ENCODE assay signal across 8 cellular contexts in genomic region chr1:28775121-28775942, GRCh38. TPM values are rescaled to one million over a fixed set of nuclear protein-coding genes. Genes with fewer than 3 reads are reported as not detected.
A peak's percentile ranks its signal among the peaks of the same experiment; 100 is the strongest.
DNase-seq lines count a peak whose midpoint lies in the region; ATAC-seq and TF ChIP-seq lines count a peak whose summit lies in the region.

No MANE protein-coding gene starts in this region.

- no peak overlapping the region for H3K18ac ChIP-seq in mesenchymal stem cell (ENCODE audit: low read depth in 1 of 2, low read length in 2 of 2)

- TF ChIP-seq CTCF in type B pancreatic cell (conservative IDR thresholded peaks at IDR 0.05) = no peak

- H4K91ac ChIP-seq in mesenchymal stem cell (ENCODE audit: low read length) = no peak overlapping the region

- H3K9ac ChIP-seq in mesenchymal stem cell (ENCODE audit: low read length) = peak overlapping the region; percentile 81

- no peak overlapping the region for H3K4me2 ChIP-seq in mesenchymal stem cell (ENCODE audit: low read length, poor library complexity, severe bottlenecking)

- H2BK5ac ChIP-seq in mesenchymal stem cell (ENCODE audit: low read depth, low read length, poor library complexity, severe bottlenecking) = no peak overlapping the region

- DNase-seq in CMK (ENCODE audit: low read depth) = peak; percentile 44
- peak; percentile 82 for DNase-seq in NCI-H2029 (lab: John Stamatoyannopoulos, UW)
- peak; percentile 31 to 49 for DNase-seq in activated CD8-positive, alpha-beta memory T cell treated with anti-CD3 and anti-CD28 coated beads for 1 hour (ENCODE audit: extremely low read depth in 1 of 2, low read depth in 1 of 2)
- DNase-seq in effector CD8-positive, alpha-beta T cell (lab: John Stamatoyannopoulos, UW) = peak; percentile 50
- no peak for DNase-seq in mesenchymal stem cell
- peak; percentile 28 for DNase-seq in stimulated activated CD8-positive, alpha-beta memory T cell treated with anti-CD3 and anti-CD28 coated beads, Interleukin-15, amount 100 ng/mL, for 24 hours (ENCODE audit: low read depth)
- no peak for DNase-seq in type B pancreatic cell (ENCODE audit: extremely low spot score, unreplicated experiment)

- H2AK5ac ChIP-seq in mesenchymal stem cell (ENCODE audit: low read length, severe bottlenecking) = no peak overlapping the region

- no peak overlapping the region for H3K14ac ChIP-seq in mesenchymal stem cell (ENCODE audit: low read length in 2 of 2)

- H3K4ac ChIP-seq in mesenchymal stem cell (ENCODE audit: low read depth in 1 of 2, low read length in 2 of 2) = no peak overlapping the region

- no peak overlapping the region for H2BK15ac ChIP-seq in mesenchymal stem cell (ENCODE audit: low read depth, poor library complexity, severe bottlenecking)

- H4K8ac ChIP-seq in mesenchymal stem cell (ENCODE audit: low read length) = no peak overlapping the region

- peaks cover 23 to 35% of the 10 kb centered on the region in 2 experiments for H3K36me3 ChIP-seq in mesenchymal stem cell (ENCODE audit: control insufficient read depth in 1 of 2, insufficient read depth in 2 of 2, low read depth in 1 of 2, low read length in 2 of 2)

- peak overlapping the region in 1 of 2 experiments; percentile 82 for H3K4me3 ChIP-seq in mesenchymal stem cell (ENCODE audit: insufficient read depth in 1 of 2, low read depth in 1 of 2, low read length in 2 of 2)

- H3K9me3 ChIP-seq in mesenchymal stem cell (ENCODE audit: control insufficient read depth, low read length) = no peaks in the 10 kb centered on the region

- no peaks in the 10 kb centered on the region for H3K27me3 ChIP-seq in mesenchymal stem cell (ENCODE audit: control insufficient read depth in 1 of 2, insufficient read depth in 1 of 2, low read length in 2 of 2)

- 93% methylated on average over 39 of the region's 39 CpGs for WGBS in mesenchymal stem cell

- H3K23ac ChIP-seq in mesenchymal stem cell (ENCODE audit: low read length in 2 of 2) = peak overlapping the region in 1 of 2 experiments; percentile 77

- H3K79me1 ChIP-seq in mesenchymal stem cell (replicated peaks; ENCODE audit: low read length, poor library complexity, severe bottlenecking) = peaks cover 15% of the 10 kb centered on the region

- H3K9me3 Mint-ChIP-seq in type B pancreatic cell = no peaks in the 10 kb centered on the region

- no peak for ATAC-seq in HG03457 (IDR thresholded peaks at IDR 0.05; ENCODE audit: unreplicated experiment)

- H3K4me3 Mint-ChIP-seq in type B pancreatic cell = no peak overlapping the region

- H3K27ac ChIP-seq in mesenchymal stem cell (ENCODE audit: low read length, poor library complexity, severe bottlenecking) = no peak overlapping the region

- H3K4me1 Mint-ChIP-seq in type B pancreatic cell (ENCODE audit: unreplicated experiment) = no peaks in the 10 kb centered on the region

- H2AFZ ChIP-seq in mesenchymal stem cell (ENCODE audit: low read depth, low read length) = no peak overlapping the region

- peak overlapping the region in 1 of 2 experiments; percentile 23 for H2BK12ac ChIP-seq in mesenchymal stem cell (ENCODE audit: low read length in 2 of 2)

- H3K36me3 Mint-ChIP-seq in type B pancreatic cell = no peaks in the 10 kb centered on the region

- no peak overlapping the region for H2BK120ac ChIP-seq in mesenchymal stem cell (ENCODE audit: low read depth, low read length)

- H3K4me1 ChIP-seq in mesenchymal stem cell (ENCODE audit: control insufficient read depth, insufficient read depth, low read depth, low read length) = peaks cover 6% of the 10 kb centered on the region

- H3K27me3 Mint-ChIP-seq in type B pancreatic cell = no peaks in the 10 kb centered on the region

- H3K27ac Mint-ChIP-seq in type B pancreatic cell = no peak overlapping the region

RNA-seq across cellular contexts. Expression of gene OPRD1, which starts 36.6 kb away (rescaled TPM):
- polyA plus RNA-seq in mesenchymal stem cell (2013, experiment 1 of 2) = not detected
- not detected for polyA plus RNA-seq in mesenchymal stem cell (2013, experiment 2 of 2)
- total RNA-seq in type B pancreatic cell (ENCODE audit: low replicate concordance) = 1.1 and 1.5 TPM in 2 replicates

RNA-seq across cellular contexts. Expression of gene YTHDF2, which starts 38.6 kb away (rescaled TPM):
- 51.0 TPM for polyA plus RNA-seq in mesenchymal stem cell (2013, experiment 1 of 2)
- polyA plus RNA-seq in mesenchymal stem cell (2013, experiment 2 of 2) = 52.9 TPM
- 93.9 and 105 TPM in 2 replicates for total RNA-seq in type B pancreatic cell (ENCODE audit: low replicate concordance)

Comparison
In these comparisons a context has a peak if more than half of its experiments do, and no peak if none do; other contexts are left out.
1. DNase-seq: peak in CMK (single experiment), NCI-H2029 (single experiment), activated CD8-positive, alpha-beta memory T cell treated with anti-CD3 and anti-CD28 coated beads for 1 hour (2 of 2), effector CD8-positive, alpha-beta T cell (single experiment) and stimulated activated CD8-positive, alpha-beta memory T cell treated with anti-CD3 and anti-CD28 coated beads, Interleukin-15, amount 100 ng/mL, for 24 hours (single experiment); none in mesenchymal stem cell (single experiment) and type B pancreatic cell (single experiment).